21 cellular contexts compared by ENCODE assay signal in genomic region chr1:15669864-15670263, GRCh38. TPM values are rescaled to one million over a fixed set of nuclear protein-coding genes. Genes with fewer than 3 reads are reported as not detected.
DNase-seq lines count a peak whose midpoint lies in the region; ATAC-seq and TF ChIP-seq lines count a peak whose summit lies in the region.
"Had no signal": no experiment of that assay in that cellular context is flagged by ENCODE, and none has a peak within 500 bp of the region (broad histone marks: within the 10 kb centered on the region; RNA-seq: fewer than 3 reads in every experiment).

No MANE protein-coding gene starts in this region.

- H3K27me3 ChIP-seq in gastrocnemius medialis = no peaks in the 10 kb centered on the region
- H3K27me3 ChIP-seq: BLaER1 had no signal

- intact Hi-C loops in gastrocnemius medialis (cut with DNase I; ENCODE audit: low total_unique reads) = no loop called here

- H3K27me3 Mint-ChIP-seq in endothelial cell (ENCODE audit: unreplicated experiment) (peaks cover 1% of the 10 kb centered on the region), T-cell (no peaks in the 10 kb centered on the region)
- H3K27me3 Mint-ChIP-seq: B cell; CD4-positive, CD25-positive, alpha-beta regulatory T cell had no signal

- H3K27ac Mint-ChIP-seq in endothelial cell (ENCODE audit: unreplicated experiment) (no peak overlapping the region), T-cell (no peak overlapping the region)
- H3K27ac Mint-ChIP-seq: B cell; CD4-positive, CD25-positive, alpha-beta regulatory T cell; CD8-positive, alpha-beta T cell had no signal

- H3K4me1 Mint-ChIP-seq in endothelial cell (ENCODE audit: unreplicated experiment) (peaks cover 20% of the 10 kb centered on the region), T-cell (peaks cover 0 to 5% (median 0%) of the 10 kb centered on the region in 3 donors)

- POLR2A ChIA-PET in T-cell (lab: Charles Lee) = no interaction called here

- no peaks in the 10 kb centered on the region for H3K9me3 ChIP-seq in gastrocnemius medialis
- H3K9me3 ChIP-seq: BLaER1, Caco-2 had no signal

- peak overlapping the region; percentile 37 for H3K4me3 Mint-ChIP-seq in endothelial cell (ENCODE audit: unreplicated experiment)
- no peak overlapping the region for H3K4me3 Mint-ChIP-seq in T-cell
- H3K4me3 Mint-ChIP-seq: B cell; CD4-positive, CD25-positive, alpha-beta regulatory T cell; CD8-positive, alpha-beta T cell had no signal

- DNase-seq in DMS 273 (lab: John Stamatoyannopoulos, UW; ENCODE audit: unreplicated experiment) (peak; percentile 22), DMS 273 treated with DMSO at 0.1 percent for 48 hours (lab: John Stamatoyannopoulos, UW) (no peak), endothelial cell (ENCODE audit: low spot score) (no peak), gastrocnemius medialis (no peak), T-cell (no peak)
- no peak for DNase-seq in activated naive CD4-positive, alpha-beta T cell (lab: John Stamatoyannopoulos, UW)
- DNase-seq: Caco-2; CD4-positive, CD25-positive, alpha-beta regulatory T cell; CD8-positive, alpha-beta T cell; DMS53; DMS79 treated with DMSO at 0.1 percent for 48 hours; GF-D8; GOT3; H7; HCEC 1CT had no signal

- peak overlapping the region in 3 of 4 donors; percentile 72 to 77 (median 77) for H3K27ac ChIP-seq in gastrocnemius medialis
- H3K27ac ChIP-seq: 22Rv1, BLaER1, C4-2B had no signal

- ATAC-seq in gastrocnemius medialis = no peak
- no peak for ATAC-seq in HG03139 (IDR thresholded peaks at IDR 0.05; ENCODE audit: unreplicated experiment)
- no peak for ATAC-seq in T-cell (replicated peaks in 1 of 4)
- ATAC-seq in GM18907 (IDR thresholded peaks at IDR 0.05; ENCODE audit: unreplicated experiment) = no peak
- ATAC-seq: CD8-positive, alpha-beta T cell had no signal

- TF ChIP-seq CTCF in endothelial cell (IDR thresholded peaks at IDR 0.05; ENCODE audit: unreplicated experiment) (no peak), gastrocnemius medialis (IDR thresholded peaks at IDR 0.05 in 4 of 5, conservative IDR thresholded peaks at IDR 0.05 in 1 of 5) (no peak)

- no peak overlapping the region for H3K4me3 ChIP-seq in gastrocnemius medialis
- H3K4me3 ChIP-seq: BLaER1 had no signal

- no peak for TF ChIP-seq POLR2A in gastrocnemius medialis (IDR thresholded peaks at IDR 0.05)

- H3K36me3 Mint-ChIP-seq in endothelial cell (ENCODE audit: low read depth, unreplicated experiment) (no peaks in the 10 kb centered on the region), T-cell (peaks cover 3% of the 10 kb centered on the region)
- H3K36me3 Mint-ChIP-seq: CD4-positive, CD25-positive, alpha-beta regulatory T cell; CD8-positive, alpha-beta T cell had no signal

- peaks cover 9 to 13% of the 10 kb centered on the region in 2 donors for H3K4me1 ChIP-seq in gastrocnemius medialis
- H3K4me1 ChIP-seq: BLaER1, Caco-2 had no signal

- CTCF ChIA-PET in T-cell (lab: Charles Lee) = interaction anchor here in 1 of 2 donors (0.5 kb wide), 1 partner anchor 693 kb away, joined by 4 read pairs; no protein-coding TSS in a partner anchor

- in situ Hi-C loops in gastrocnemius medialis (cut with MboI; ENCODE audit: low sequenced_read_pairs in 4 of 4) = no loop called here

- H3K36me3 ChIP-seq in gastrocnemius medialis = no peaks in the 10 kb centered on the region

- no peaks in the 10 kb centered on the region for H3K9me3 Mint-ChIP-seq in endothelial cell (ENCODE audit: unreplicated experiment)
- H3K9me3 Mint-ChIP-seq in T-cell = no peaks in the 10 kb centered on the region
- H3K9me3 Mint-ChIP-seq: CD4-positive, CD25-positive, alpha-beta regulatory T cell; CD8-positive, alpha-beta T cell had no signal

RNA-seq across cellular contexts. Expression of gene PLEKHM2, which starts 14.3 kb away (rescaled TPM):
- 82.3 TPM for total RNA-seq in endothelial cell (ENCODE audit: unreplicated experiment)
- 100 to 1,000 TPM in 3 of 4 donors, 10 to 100 TPM in 1; 86.7 to 170 (median 144) TPM for total RNA-seq in gastrocnemius medialis
- total RNA-seq in T-cell = 10 to 100 TPM; 52.5 to 65.2 (median 59.6) TPM

RNA-seq across cellular contexts. Expression of gene DDI2, which starts 52.6 kb away (rescaled TPM):
- 24.0 TPM for total RNA-seq in endothelial cell (ENCODE audit: unreplicated experiment)
- 10 to 100 TPM; 19.0 to 86.7 (median 34.2) TPM for total RNA-seq in gastrocnemius medialis
- 10 to 100 TPM; 32.4 to 62.2 (median 60.5) TPM for total RNA-seq in T-cell
